Comparison of ENCODE assay signal across 1 cellular context in genomic region chr14:22097606-22098292, GRCh38.
TF ChIP-seq lines count a peak whose summit lies in the region.

No MANE protein-coding gene starts in this region.

TF ChIP-seq in HepG2, 621 proteins besides CTCF, POLR2A, EP300 and RAD21 (continued from another document):
- TF ChIP-seq ZXDC (CRISPR knock-in tag; IDR thresholded peaks at IDR 0.05) = no peak
